ENCODE assay signal across 1 cellular context in genomic region chr11:12091957-12092558, GRCh38.
A peak's percentile ranks its signal among the peaks of the same experiment; 100 is the strongest.
TF ChIP-seq lines count a peak whose summit lies in the region.

No MANE protein-coding gene starts in this region.

TF ChIP-seq in HepG2, 621 proteins besides CTCF, POLR2A, EP300 and RAD21 (continued from another document):
- TF ChIP-seq USF2 (IDR thresholded peaks at IDR 0.05; ENCODE audit: low read depth, low read length) (peak; percentile 45), USF2 (CRISPR knock-in tag; IDR thresholded peaks at IDR 0.05; ENCODE audit: borderline replicate concordance) (peak; percentile 54; the same call in 1 of the 2 replicates), ELF4 (CRISPR knock-in tag; IDR thresholded peaks at IDR 0.05; ENCODE audit: borderline replicate concordance) (no peak), RAD51 (IDR thresholded peaks at IDR 0.05; ENCODE audit: borderline replicate concordance) (peak; percentile 28; the same call in 1 of the 2 replicates), BCL3 (CRISPR knock-in tag; IDR thresholded peaks at IDR 0.05) (no peak), ETV5 (CRISPR knock-in tag; IDR thresholded peaks at IDR 0.05; ENCODE audit: borderline replicate concordance) (no peak), ZNF12 (CRISPR knock-in tag; IDR thresholded peaks at IDR 0.05) (peak; percentile 92), MTA3 (CRISPR knock-in tag; IDR thresholded peaks at IDR 0.05) (no peak), ARNTL (CRISPR knock-in tag; IDR thresholded peaks at IDR 0.05) (0 out of 2 replicates have a peak, but pooled peaks have one; percentile 42), ZSCAN25 (CRISPR knock-in tag; IDR thresholded peaks at IDR 0.05) (no peak), GABPB1 (CRISPR knock-in tag; IDR thresholded peaks at IDR 0.05) (no peak), HDAC2 (CRISPR knock-in tag; IDR thresholded peaks at IDR 0.05) (no peak), PAWR (CRISPR knock-in tag; IDR thresholded peaks at IDR 0.05; ENCODE audit: borderline replicate concordance) (no peak), CREB3 (CRISPR knock-in tag; IDR thresholded peaks at IDR 0.05) (no peak), JUND (CRISPR knock-in tag; IDR thresholded peaks at IDR 0.05) (no peak)
